Comparison of ENCODE assay signal across 20 cellular contexts in the genomic region with DNA sequence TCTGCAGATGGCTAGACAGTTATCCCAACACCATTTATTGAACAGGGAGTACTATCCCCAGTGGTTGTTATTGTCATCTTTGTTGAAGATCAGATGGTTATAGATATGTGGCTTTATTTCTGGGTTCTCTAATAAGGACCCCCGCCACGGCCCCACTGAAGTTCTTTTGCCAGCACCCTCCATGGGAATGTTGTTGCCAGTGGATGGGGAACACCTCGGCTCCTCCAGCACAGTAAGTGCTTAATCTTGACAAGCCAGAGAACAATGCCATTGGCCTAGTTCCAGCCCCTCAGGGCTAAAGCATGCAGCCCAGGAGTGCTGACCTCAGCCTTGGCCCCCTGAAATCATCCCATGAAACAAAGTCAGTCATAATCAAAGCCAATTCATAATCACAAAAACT.
DNase-seq lines count a peak whose midpoint lies in the region; ATAC-seq and TF ChIP-seq lines count a peak whose summit lies in the region.
"Had no signal": no experiment of that assay in that cellular context is flagged by ENCODE, and none has a peak within 500 bp of the region (broad histone marks: within the 10 kb centered on the region; RNA-seq: fewer than 3 reads in every experiment).

No MANE protein-coding gene starts in this region.

- peak; percentile 4 to 8 for DNase-seq in NCI-H2081 (lab: John Stamatoyannopoulos, UW)
- DNase-seq in NCI-H2081 treated with DMSO at 0.1 percent for 48 hours (lab: John Stamatoyannopoulos, UW), result no peak
- peak; percentile 37 for DNase-seq in D341Med (ENCODE audit: low spot score)
- DNase-seq in NT2/D1 (ENCODE audit: low read depth, low spot score), result peak; percentile 9
- peak; percentile 59 for DNase-seq in posterior vena cava (ENCODE audit: low spot score)
- no peak for DNase-seq in vagina (ENCODE audit: extremely low spot score in 2 of 2)
- DNase-seq in activated CD8-positive, alpha-beta memory T cell treated with anti-CD3 and anti-CD28 coated beads, Interleukin-2, amount 10 ng/mL, durations not matched to agents 7 days and 5 days, result no peak
- DNase-seq: CD4-positive, CD25-positive, alpha-beta regulatory T cell; COR-L47; EL; HCEC 1CT; Kasumi-1; NCI-H187 treated with DMSO at 0.1 percent for 48 hours; NCI-H510A treated with DMSO at 0.1 percent for 48 hours; SW 1271 had no signal

- H3K36me3 ChIP-seq in NT2/D1 (ENCODE audit: insufficient read depth, insufficient read length, low read length), result no peaks in the 10 kb centered on the region
- H3K36me3 ChIP-seq in vagina, result no peaks in the 10 kb centered on the region
- H3K36me3 ChIP-seq: SJSA1 had no signal

- H3K27ac ChIP-seq in vagina, result no peak overlapping the region
- H3K27ac ChIP-seq: SJSA1 had no signal

- no peaks in the 10 kb centered on the region for H3K36me3 Mint-ChIP-seq in activated CD8-positive, alpha-beta memory T cell treated with anti-CD3 and anti-CD28 coated beads, Interleukin-2, amount 10 ng/mL, durations not matched to agents 7 days and 5 days
- H3K36me3 Mint-ChIP-seq: CD4-positive, CD25-positive, alpha-beta regulatory T cell had no signal

- intact Hi-C loops in posterior vena cava (cut with DNase I), result no loop called here
- intact Hi-C loops in vagina (cut with DNase I), result no loop called here

- no peaks in the 10 kb centered on the region for H3K4me1 Mint-ChIP-seq in activated CD8-positive, alpha-beta memory T cell treated with anti-CD3 and anti-CD28 coated beads, Interleukin-2, amount 10 ng/mL, durations not matched to agents 7 days and 5 days
- H3K4me1 Mint-ChIP-seq: B cell; CD4-positive, CD25-positive, alpha-beta regulatory T cell; GM23338 had no signal

- H3K4me1 ChIP-seq in NT2/D1 (ENCODE audit: insufficient read depth, insufficient read length), result no peaks in the 10 kb centered on the region
- no peaks in the 10 kb centered on the region for H3K4me1 ChIP-seq in vagina
- H3K4me1 ChIP-seq: SJSA1 had no signal

- H3K4me3 Mint-ChIP-seq in activated CD8-positive, alpha-beta memory T cell treated with anti-CD3 and anti-CD28 coated beads, Interleukin-2, amount 10 ng/mL, durations not matched to agents 7 days and 5 days, result no peak overlapping the region
- H3K4me3 Mint-ChIP-seq: B cell; CD4-positive, CD25-positive, alpha-beta regulatory T cell; GM23338 had no signal

- no peaks in the 10 kb centered on the region for H3K9me3 ChIP-seq in NT2/D1 (ENCODE audit: insufficient read depth, low read length)
- H3K9me3 ChIP-seq in vagina, result peaks cover 4% of the 10 kb centered on the region

- H3K27me3 ChIP-seq in NT2/D1 (ENCODE audit: insufficient read depth, insufficient read length) (no peaks in the 10 kb centered on the region), vagina (no peaks in the 10 kb centered on the region)
- H3K27me3 ChIP-seq: SJSA1 had no signal

- no peak for ATAC-seq in GM18861 (IDR thresholded peaks at IDR 0.05; ENCODE audit: unreplicated experiment)
- no peak for ATAC-seq in activated CD8-positive, alpha-beta memory T cell treated with anti-CD3 and anti-CD28 coated beads, Interleukin-2, amount 10 ng/mL, durations not matched to agents 7 days and 5 days
- ATAC-seq: GM12878, GM23338 had no signal

- peaks cover 9% of the 10 kb centered on the region for H3K9me3 Mint-ChIP-seq in activated CD8-positive, alpha-beta memory T cell treated with anti-CD3 and anti-CD28 coated beads, Interleukin-2, amount 10 ng/mL, durations not matched to agents 7 days and 5 days (ENCODE audit: low read depth)

- H3K9ac ChIP-seq in NT2/D1 (ENCODE audit: insufficient read length, low read depth), result no peak overlapping the region

- TF ChIP-seq CTCF in vagina (IDR thresholded peaks at IDR 0.05), result no peak

- H3K4me3 ChIP-seq in NT2/D1 (ENCODE audit: insufficient read length, low read depth) (no peak overlapping the region), vagina (no peak overlapping the region)
- H3K4me3 ChIP-seq: GM12878, GM23338, SJSA1 had no signal

- H3K27ac Mint-ChIP-seq in activated CD8-positive, alpha-beta memory T cell treated with anti-CD3 and anti-CD28 coated beads, Interleukin-2, amount 10 ng/mL, durations not matched to agents 7 days and 5 days, result no peak overlapping the region
- H3K27ac Mint-ChIP-seq: B cell; CD4-positive, CD25-positive, alpha-beta regulatory T cell; GM23338 had no signal

- no peak for TF ChIP-seq POLR2A in vagina (IDR thresholded peaks at IDR 0.05)

- H3K27me3 Mint-ChIP-seq in activated CD8-positive, alpha-beta memory T cell treated with anti-CD3 and anti-CD28 coated beads, Interleukin-2, amount 10 ng/mL, durations not matched to agents 7 days and 5 days, result no peaks in the 10 kb centered on the region
- H3K27me3 Mint-ChIP-seq: B cell; CD4-positive, CD25-positive, alpha-beta regulatory T cell had no signal

- CTCF ChIA-PET in activated CD8-positive, alpha-beta memory T cell treated with anti-CD3 and anti-CD28 coated beads, Interleukin-2, amount 10 ng/mL, durations not matched to agents 7 days and 5 days (lab: Charles Lee), result no interaction called here

Comparison
In these comparisons a context has a peak if more than half of its experiments do, and no peak if none do; other contexts are left out.
1. DNase-seq: peak in NCI-H2081 (2 of 2), D341Med (single experiment), NT2/D1 (single experiment) and posterior vena cava (single experiment); none in NCI-H2081 treated with DMSO at 0.1 percent for 48 hours (single experiment), vagina (0 of 2) and activated CD8-positive, alpha-beta memory T cell treated with anti-CD3 and anti-CD28 coated beads, Interleukin-2, amount 10 ng/mL, durations not matched to agents 7 days and 5 days (single experiment).